ENCODE assay signal across 8 cellular contexts in genomic region chr20:10434467-10434831, GRCh38. TPM values are rescaled to one million over a fixed set of nuclear protein-coding genes. Genes with fewer than 3 reads are reported as not detected.
DNase-seq lines count a peak whose midpoint lies in the region; ATAC-seq and TF ChIP-seq lines count a peak whose summit lies in the region.

No MANE protein-coding gene starts in this region.

- H3K4me3 Mint-ChIP-seq in Calu3 (ENCODE audit: low read depth, unreplicated experiment) = peak overlapping the region; percentile 90

- peaks cover 32% of the 10 kb centered on the region for H3K4me1 Mint-ChIP-seq in Calu3 (ENCODE audit: low read depth, unreplicated experiment)

- peaks cover 35% of the 10 kb centered on the region for H3K79me2 ChIP-seq in OCI-LY7 (ENCODE audit: insufficient read depth, low read depth, low read length)

- TF ChIP-seq CTCF in Calu3 (IDR thresholded peaks at IDR 0.05; ENCODE audit: unreplicated experiment) = no peak
- TF ChIP-seq CTCF in OCI-LY7 (conservative IDR thresholded peaks at IDR 0.05; ENCODE audit: low read length) = 0 out of 2 replicates have a peak, but pooled peaks have one; percentile 3

- no peaks in the 10 kb centered on the region for H3K27me3 Mint-ChIP-seq in Calu3 (ENCODE audit: unreplicated experiment)

- no peaks in the 10 kb centered on the region for H3K9me3 Mint-ChIP-seq in Calu3 (ENCODE audit: low read depth, unreplicated experiment)

- H3K36me3 Mint-ChIP-seq in Calu3 (ENCODE audit: insufficient read depth, unreplicated experiment) = peaks cover 35% of the 10 kb centered on the region

- H2AFZ ChIP-seq in OCI-LY7 (ENCODE audit: low read length) = peak overlapping the region; percentile 99

- H3K36me3 ChIP-seq in OCI-LY7 (ENCODE audit: insufficient read depth, low read length) = peaks cover 2% of the 10 kb centered on the region

- POLR2A ChIA-PET in OCI-LY7 (lab: Charles Lee) = interaction anchor here (0.6 to 2.5 kb wide), 8 partner anchors 10 to 852 kb away, joined by 3 to 11 read pairs (median 4); no protein-coding TSS in a partner anchor

- peak; percentile 87 for TF ChIP-seq POLR2A in erythroblast (IDR thresholded peaks at IDR 0.05; ENCODE audit: low read length)

- BruUV-seq in Calu3 (replicated peaks; lab: Mats Ljungman, UMichigan) (no TSS peak), OCI-LY7 (replicated peaks; lab: Mats Ljungman, UMichigan) (no TSS peak)

- H3K4me2 ChIP-seq in OCI-LY7 (ENCODE audit: low read length) = peak overlapping the region; percentile 81

- intact Hi-C loops in Calu3 (cut with micrococcal nuclease; ENCODE audit: unreplicated experiment) (no loop called here), OCI-LY7 (cut with micrococcal nuclease; ENCODE audit: unreplicated experiment) (loop anchor here (2.0 to 10.0 kb wide), 2 partner anchors 240 to 400 kb away; partner anchors contain the start of gene ANKEF1)

- H3K27ac ChIP-seq in OCI-LY7 (ENCODE audit: low read depth, low read length, poor library complexity, severe bottlenecking) = peak overlapping the region; percentile 81

- DNase-seq in Calu3 (peak; percentile 84), HuH-7 (ENCODE audit: low spot score) (peak; percentile 91), OCI-LY7 (ENCODE audit: low spot score) (peak; percentile 90), activated T-cell treated with anti-CD3 and anti-CD28 coated beads for 4 hours (peak; percentile 52), erythroblast (lab: John Stamatoyannopoulos, UW) (peak; percentile 96 to 97), mucosa of gallbladder (ENCODE audit: low spot score) (peak; percentile 97)
- peak; percentile 57 for DNase-seq in stimulated activated CD8-positive, alpha-beta memory T cell treated with anti-CD3 and anti-CD28 coated beads, Interleukin-4, amount 100 ng/mL, for 24 hours (ENCODE audit: low read depth)

- H4K20me1 ChIP-seq in OCI-LY7 (ENCODE audit: insufficient read depth, low read length) = no peaks in the 10 kb centered on the region

- H3K9me3 ChIP-seq in OCI-LY7 (ENCODE audit: low read length) = no peaks in the 10 kb centered on the region

- H3K4me1 ChIP-seq in OCI-LY7 (ENCODE audit: insufficient read depth, low read length, poor library complexity, severe bottlenecking) = peaks cover 40% of the 10 kb centered on the region

- H3K9me2 ChIP-seq in OCI-LY7 (ENCODE audit: insufficient read depth, low read length) = no peaks in the 10 kb centered on the region

- H3K27ac Mint-ChIP-seq in Calu3 (ENCODE audit: unreplicated experiment) = peak overlapping the region; percentile 78

- CTCF ChIA-PET in Calu3 (lab: Charles Lee) = interaction anchor here (0.5 to 1.8 kb wide), 5 partner anchors 86 to 817 kb away, joined by 3 to 5 read pairs (median 4); partner anchors contain the start of gene SNAP25
- CTCF ChIA-PET in OCI-LY7 (lab: Charles Lee; ENCODE audit: unreplicated experiment) = interaction anchor here (1.0 kb wide), 1 partner anchor 10 kb away, joined by 3 read pairs; no protein-coding TSS in a partner anchor

- ATAC-seq in GM21515 (IDR thresholded peaks at IDR 0.05; ENCODE audit: unreplicated experiment) = peak; percentile 39

- H3K4me3 ChIP-seq in OCI-LY7 (ENCODE audit: low read depth, low read length, poor library complexity, severe bottlenecking) = peak overlapping the region; percentile 94

RNA-seq across cellular contexts. Expression of gene MKKS, which starts 0.4 kb away (rescaled TPM):
- total RNA-seq in Calu3 (2022) = 11.6 and 12.1 TPM in 2 replicates
- 1.0 and 1.4 TPM in 2 replicates for total RNA-seq in OCI-LY7 (2014; rRNA removed; shearing (Covaris generic))
- total RNA-seq in OCI-LY7 (2022) = 5.6 and 5.9 TPM in 2 replicates
- 33.2 TPM for total RNA-seq in mucosa of gallbladder

RNA-seq across cellular contexts. Expression of gene SLX4IP, which starts 0.7 kb away (rescaled TPM):
- total RNA-seq in Calu3 (2022) = 5.4 and 6.4 TPM in 2 replicates
- 3.4 and 4.1 TPM in 2 replicates for total RNA-seq in OCI-LY7 (2014; rRNA removed; shearing (Covaris generic))
- 8.7 and 9.2 TPM in 2 replicates for total RNA-seq in OCI-LY7 (2022)
- total RNA-seq in mucosa of gallbladder = 11.3 TPM

Comparison
In these comparisons a context has a peak if more than half of its experiments do, and no peak if none do; other contexts are left out.
1. Peak in every context shown above with its lines: DNase-seq, ATAC-seq, H3K4me3 ChIP-seq and H3K27ac ChIP-seq.